14 cellular contexts compared by ENCODE assay signal in genomic region chr2:67918471-67918870, GRCh38.
"Had no signal": no experiment of that assay in that cellular context is flagged by ENCODE, and none has a peak within 500 bp of the region (broad histone marks: within the 10 kb centered on the region; RNA-seq: fewer than 3 reads in every experiment).

No MANE protein-coding gene starts in this region.

- H3K4me2 ChIP-seq: hepatocyte, smooth muscle cell had no signal

- H3K9me3 ChIP-seq: body of pancreas, gastroesophageal sphincter, right atrium auricular region had no signal

- H3K27ac ChIP-seq: body of pancreas, gastroesophageal sphincter, hepatocyte, right atrium auricular region, WERI-Rb-1 had no signal

- H3K4me1 ChIP-seq: body of pancreas, gastroesophageal sphincter, right atrium auricular region had no signal

- H3K36me3 ChIP-seq: gastroesophageal sphincter, right atrium auricular region, WERI-Rb-1 had no signal

- H3K79me2 ChIP-seq: hepatocyte had no signal

- H3K4me1 Mint-ChIP-seq: activated CD4-positive, alpha-beta T cell treated with anti-CD3 and anti-CD28 coated beads for 36 hours; naive B cell; stimulated activated effector memory CD8-positive, alpha-beta T cell treated with anti-CD3 and anti-CD28 coated beads, Interleukin-12 subunit alpha, Interleukin-12 subunit beta, amount 100 ng/mL, for 72 hours; T-cell had no signal

- H2AFZ ChIP-seq: hepatocyte had no signal

- DNase-seq: activated CD4-positive, alpha-beta T cell treated with anti-CD3 and anti-CD28 coated beads for 36 hours; activated CD8-positive, alpha-beta T cell treated with anti-CD3 and anti-CD28 coated beads, Interleukin-2, amount 10 ng/mL, durations not matched to agents 7 days and 5 days; activated naive CD4-positive, alpha-beta T cell treated with Interleukin-2 at 50 U/mL for 16 hours; body of pancreas; naive B cell; T-cell; WERI-Rb-1 had no signal

- ATAC-seq: activated CD4-positive, alpha-beta T cell treated with anti-CD3 and anti-CD28 coated beads for 36 hours; activated CD8-positive, alpha-beta T cell treated with anti-CD3 and anti-CD28 coated beads, Interleukin-2, amount 10 ng/mL, durations not matched to agents 7 days and 5 days; body of pancreas; stimulated activated effector memory CD8-positive, alpha-beta T cell treated with anti-CD3 and anti-CD28 coated beads, Interleukin-12 subunit alpha, Interleukin-12 subunit beta, amount 100 ng/mL, for 72 hours; T-cell had no signal

- H3K9me3 Mint-ChIP-seq: activated T-helper 1 cell treated with anti-CD3 and anti-CD28 coated beads, Interleukin-12 subunit alpha, Interleukin-12 subunit beta, Interleukin-2, Interleukin-4 antibody, amounts not matched to agents 30 ng/mL and 10 ng/mL and 1 ng/mL, durations not matched to agents 14 hours and 24 hours and 36 hours; stimulated activated effector memory CD8-positive, alpha-beta T cell treated with anti-CD3 and anti-CD28 coated beads, Interleukin-12 subunit alpha, Interleukin-12 subunit beta, amount 100 ng/mL, for 72 hours; T-cell had no signal

- H3K4me3 Mint-ChIP-seq: activated CD4-positive, alpha-beta T cell treated with anti-CD3 and anti-CD28 coated beads for 36 hours; activated CD8-positive, alpha-beta T cell treated with anti-CD3 and anti-CD28 coated beads, Interleukin-2, amount 10 ng/mL, durations not matched to agents 7 days and 5 days; activated T-helper 1 cell treated with anti-CD3 and anti-CD28 coated beads, Interleukin-12 subunit alpha, Interleukin-12 subunit beta, Interleukin-2, Interleukin-4 antibody, amounts not matched to agents 30 ng/mL and 10 ng/mL and 1 ng/mL, durations not matched to agents 14 hours and 24 hours and 36 hours; mesothelial cell of epicardium; naive B cell; stimulated activated effector memory CD8-positive, alpha-beta T cell treated with anti-CD3 and anti-CD28 coated beads, Interleukin-12 subunit alpha, Interleukin-12 subunit beta, amount 100 ng/mL, for 72 hours; T-cell had no signal

- H3K4me3 ChIP-seq: body of pancreas, gastroesophageal sphincter, hepatocyte, right atrium auricular region, smooth muscle cell had no signal

- H3K27me3 ChIP-seq: body of pancreas, gastroesophageal sphincter, hepatocyte, right atrium auricular region had no signal

- H3K36me3 Mint-ChIP-seq: mesothelial cell of epicardium; naive B cell; stimulated activated effector memory CD8-positive, alpha-beta T cell treated with anti-CD3 and anti-CD28 coated beads, Interleukin-12 subunit alpha, Interleukin-12 subunit beta, amount 100 ng/mL, for 72 hours; T-cell had no signal

- H3K27ac Mint-ChIP-seq: activated CD4-positive, alpha-beta T cell treated with anti-CD3 and anti-CD28 coated beads for 36 hours; activated CD8-positive, alpha-beta T cell treated with anti-CD3 and anti-CD28 coated beads, Interleukin-2, amount 10 ng/mL, durations not matched to agents 7 days and 5 days; activated T-helper 1 cell treated with anti-CD3 and anti-CD28 coated beads, Interleukin-12 subunit alpha, Interleukin-12 subunit beta, Interleukin-2, Interleukin-4 antibody, amounts not matched to agents 30 ng/mL and 10 ng/mL and 1 ng/mL, durations not matched to agents 14 hours and 24 hours and 36 hours; mesothelial cell of epicardium; stimulated activated effector memory CD8-positive, alpha-beta T cell treated with anti-CD3 and anti-CD28 coated beads, Interleukin-12 subunit alpha, Interleukin-12 subunit beta, amount 100 ng/mL, for 72 hours; T-cell had no signal
